ENCODE assay signal across 9 cellular contexts in the genomic region with DNA sequence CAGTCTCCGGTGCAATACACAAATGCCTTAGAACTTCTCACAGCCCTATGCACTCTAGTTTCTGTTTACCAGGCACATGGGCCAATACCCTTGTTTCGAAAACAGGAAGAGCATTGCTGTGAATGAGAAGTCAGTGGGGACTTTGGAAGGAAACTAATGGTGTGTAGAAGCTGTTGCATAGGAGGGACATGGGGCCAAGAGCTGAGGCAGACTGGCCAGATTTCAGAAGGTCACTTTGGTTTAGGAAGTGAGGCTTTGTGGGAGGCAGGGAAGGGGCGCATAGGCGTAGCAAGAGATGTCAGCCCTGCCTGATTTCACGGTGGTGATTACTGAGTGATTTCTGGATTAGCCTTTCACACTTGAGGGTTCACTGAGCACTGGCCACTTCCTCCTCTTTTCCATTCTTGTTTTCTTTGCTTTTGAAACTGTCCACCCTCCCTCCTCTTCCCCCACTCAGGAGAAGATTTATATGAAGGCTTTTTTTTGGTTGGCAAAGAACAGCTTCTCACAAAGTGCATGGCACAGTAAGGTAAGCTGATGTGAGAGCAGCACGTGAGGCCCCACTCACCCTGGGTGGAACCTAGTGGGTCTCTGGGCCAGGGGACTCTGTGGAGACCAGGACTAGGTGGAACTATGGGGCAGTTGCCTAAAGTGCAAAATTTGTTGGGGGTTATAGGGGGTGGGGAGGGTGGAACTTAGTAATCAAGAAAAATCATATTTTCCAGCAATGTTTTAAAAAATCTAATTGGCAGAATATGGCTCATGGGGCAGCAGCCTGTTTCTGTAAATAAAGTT. TPM values are rescaled to one million over a fixed set of nuclear protein-coding genes. Genes with fewer than 3 reads are reported as not detected.
DNase-seq lines count a peak whose midpoint lies in the region; ATAC-seq and TF ChIP-seq lines count a peak whose summit lies in the region.
"Had no signal": no experiment of that assay in that cellular context is flagged by ENCODE, and none has a peak within 500 bp of the region (broad histone marks: within the 10 kb centered on the region; RNA-seq: fewer than 3 reads in every experiment).

No MANE protein-coding gene starts in this region.

- POLR2A ChIA-PET in CD4-positive, alpha-beta memory T cell (lab: Charles Lee; ENCODE audit: partially characterized antibody) = no interaction called here

- TF ChIP-seq CTCF in smooth muscle cell (IDR thresholded peaks at IDR 0.05; ENCODE audit: borderline replicate concordance, insufficient read depth, poor library complexity, severe bottlenecking) = no peak

- no peaks in the 10 kb centered on the region for H3K27me3 ChIP-seq in CD4-positive, alpha-beta memory T cell (ENCODE audit: insufficient read depth, low read length)
- H3K27me3 ChIP-seq in smooth muscle cell (ENCODE audit: low read depth) = peaks cover 11% of the 10 kb centered on the region

- no peaks in the 10 kb centered on the region for H3K79me2 ChIP-seq in smooth muscle cell (ENCODE audit: low read depth)

- CTCF ChIA-PET in CD4-positive, alpha-beta memory T cell (lab: Charles Lee; ENCODE audit: partially characterized antibody) = no interaction called here

- peaks cover 4 to 10% of the 10 kb centered on the region in 2 donors for H3K27me3 Mint-ChIP-seq in CD4-positive, alpha-beta memory T cell

- intact Hi-C loops in CD4-positive, alpha-beta memory T cell (cut with micrococcal nuclease) = no loop called here

- H3K4me1 Mint-ChIP-seq in CD4-positive, alpha-beta memory T cell = peaks cover 0 to 2% (median 0%) of the 10 kb centered on the region in 4 donors

- H3K4me1 ChIP-seq in CD4-positive, alpha-beta memory T cell (ENCODE audit: insufficient read depth, low read length) = no peaks in the 10 kb centered on the region
- H3K4me1 ChIP-seq in smooth muscle cell (ENCODE audit: low read depth) = no peaks in the 10 kb centered on the region

- H2AFZ ChIP-seq in smooth muscle cell (ENCODE audit: low read depth) = no peak overlapping the region

- peaks cover 0 to 3% (median 0%) of the 10 kb centered on the region in 8 donors for H3K9me3 Mint-ChIP-seq in CD4-positive, alpha-beta memory T cell

- H3K4me3 ChIP-seq in CD4-positive, alpha-beta memory T cell (ENCODE audit: low read length in 2 of 2) = no peak overlapping the region
- H3K4me3 ChIP-seq in smooth muscle cell = no peak overlapping the region

- no peaks in the 10 kb centered on the region for H3K36me3 Mint-ChIP-seq in CD4-positive, alpha-beta memory T cell

- DNase-seq in NAMALWA (ENCODE audit: low spot score) (peak; percentile 79), kidney tubule cell (ENCODE audit: low spot score) (peak; percentile 78), NCI-H526 (lab: John Stamatoyannopoulos, UW) (no peak), smooth muscle cell (lab: John Stamatoyannopoulos, UW; ENCODE audit: unreplicated experiment) (no peak)
- DNase-seq in CD4-positive, alpha-beta memory T cell = no peak
- DNase-seq in activated CD8-positive, alpha-beta memory T cell treated with anti-CD3 and anti-CD28 coated beads, Interleukin-2, amount 50 U/mL, for 4 hours = no peak

- no peak overlapping the region for H3K27ac Mint-ChIP-seq in CD4-positive, alpha-beta memory T cell

- H3K27ac ChIP-seq in CD4-positive, alpha-beta memory T cell (ENCODE audit: low read depth, low read length) = no peak overlapping the region
- no peak overlapping the region for H3K27ac ChIP-seq in smooth muscle cell (ENCODE audit: low read depth)

- no peak overlapping the region for H3K4me2 ChIP-seq in smooth muscle cell

- H3K4me3 Mint-ChIP-seq in CD4-positive, alpha-beta memory T cell = no peak overlapping the region

- no peaks in the 10 kb centered on the region for H3K9me3 ChIP-seq in CD4-positive, alpha-beta memory T cell (ENCODE audit: control insufficient read depth in 1 of 2, low read length in 2 of 2)
- H3K9me3 ChIP-seq in smooth muscle cell (replicated peaks; ENCODE audit: low read depth) = no peaks in the 10 kb centered on the region

- no peaks in the 10 kb centered on the region for H4K20me1 ChIP-seq in smooth muscle cell (ENCODE audit: low read depth)

- peak; percentile 79 for ATAC-seq in GM18502 (IDR thresholded peaks at IDR 0.05; ENCODE audit: poor library complexity, unreplicated experiment)
- ATAC-seq in GM21825 (IDR thresholded peaks at IDR 0.05; ENCODE audit: unreplicated experiment) = peak; percentile 86

- H3F3A ChIP-seq in smooth muscle cell (ENCODE audit: low read depth) = no peaks in the 10 kb centered on the region

- no peak overlapping the region for H3K9ac ChIP-seq in smooth muscle cell (ENCODE audit: low read depth)

- no peaks in the 10 kb centered on the region for H3K36me3 ChIP-seq in CD4-positive, alpha-beta memory T cell (ENCODE audit: insufficient read depth, low read length)
- H3K36me3 ChIP-seq in smooth muscle cell (ENCODE audit: low read depth) = no peaks in the 10 kb centered on the region

- 81% methylated on average over 6 of the region's 6 CpGs for WGBS in smooth muscle cell (ENCODE audit: low lambda C conversion rate)

RNA-seq across cellular contexts. Expression of gene TMEM252, which starts 6.1 kb away (rescaled TPM):
- not detected for total RNA-seq in CD4-positive, alpha-beta memory T cell
- polyA plus RNA-seq in CD4-positive, alpha-beta memory T cell = not detected
- total RNA-seq in smooth muscle cell = not detected in 2 replicates
- polyA plus RNA-seq in smooth muscle cell = not detected in 2 replicates
- total RNA-seq: lung microvascular endothelial cell had no signal

Comparison
In these comparisons a context has a peak if more than half of its experiments do, and no peak if none do; other contexts are left out.
1. DNase-seq: peak in NAMALWA (single experiment) and kidney tubule cell (single experiment); none in CD4-positive, alpha-beta memory T cell (0 of 5), NCI-H526 (0 of 2), smooth muscle cell (single experiment) and activated CD8-positive, alpha-beta memory T cell treated with anti-CD3 and anti-CD28 coated beads, Interleukin-2, amount 50 U/mL, for 4 hours (single experiment).